1 cellular context compared by ENCODE assay signal in genomic region chr6:138428943-138429616, GRCh38.
A peak's percentile ranks its signal among the peaks of the same experiment; 100 is the strongest.
TF ChIP-seq lines count a peak whose summit lies in the region.

No MANE protein-coding gene starts in this region.

TF ChIP-seq in GM12878, 131 proteins besides CTCF, POLR2A, EP300 and RAD21 (continued from another document):
- TF ChIP-seq ZNF592 (IDR thresholded peaks at IDR 0.05) (peak; percentile 39; the same call in 1 of the 2 replicates), NR2C1 (IDR thresholded peaks at IDR 0.05) (no peak), RB1 (IDR thresholded peaks at IDR 0.05; ENCODE audit: borderline replicate concordance) (peak; percentile 52; the same call in 1 of the 2 replicates), E2F8 (IDR thresholded peaks at IDR 0.05; ENCODE audit: low read depth, partially characterized antibody) (no peak), SMC3 (IDR thresholded peaks at IDR 0.05; ENCODE audit: borderline replicate concordance, low read length) (peak; percentile 67; the same call in 1 of the 2 replicates), ZBTB4 (CRISPR knock-in tag; IDR thresholded peaks at IDR 0.05) (no peak)
